9 cellular contexts compared by ENCODE assay signal in genomic region chr15:74642724-74643367, GRCh38. TPM values are rescaled to one million over a fixed set of nuclear protein-coding genes. Genes with fewer than 3 reads are reported as not detected.
A peak's percentile ranks its signal among the peaks of the same experiment; 100 is the strongest.
DNase-seq lines count a peak whose midpoint lies in the region; ATAC-seq and TF ChIP-seq lines count a peak whose summit lies in the region.
"Had no signal": no experiment of that assay in that cellular context is flagged by ENCODE, and none has a peak within 500 bp of the region (broad histone marks: within the 10 kb centered on the region; RNA-seq: fewer than 3 reads in every experiment).

No MANE protein-coding gene starts in this region.

- TF ChIP-seq CTCF in fibroblast of the aortic adventitia (IDR thresholded peaks at IDR 0.05; ENCODE audit: insufficient read depth, low read length) (no peak), prostate gland (IDR thresholded peaks at IDR 0.05) (no peak)

- ATAC-seq in HG03025 (IDR thresholded peaks at IDR 0.05; ENCODE audit: low FRiP score, unreplicated experiment) = no peak

- in situ Hi-C loops in G401 (cut with HindIII; ENCODE audit: low sequenced_read_pairs) = no loop called here

- no peaks in the 10 kb centered on the region for H3K9me3 ChIP-seq in NT2/D1 (ENCODE audit: insufficient read depth, low read length)
- no peaks in the 10 kb centered on the region for H3K9me3 ChIP-seq in prostate gland

- peaks cover 12% of the 10 kb centered on the region for H3K4me1 ChIP-seq in NT2/D1 (ENCODE audit: insufficient read depth, insufficient read length)
- H3K4me1 ChIP-seq in prostate gland (replicated peaks) = peaks cover 24% of the 10 kb centered on the region

- H3K27me3 ChIP-seq in NT2/D1 (ENCODE audit: insufficient read depth, insufficient read length) = no peaks in the 10 kb centered on the region
- no peaks in the 10 kb centered on the region for H3K27me3 ChIP-seq in prostate gland (replicated peaks; ENCODE audit: insufficient read depth)

- H3K9ac ChIP-seq in NT2/D1 (ENCODE audit: insufficient read length, low read depth) = no peak overlapping the region

- DNase-seq in GM03348 (ENCODE audit: low spot score) = peak; percentile 42
- DNase-seq in NT2/D1 (ENCODE audit: low read depth, low spot score) = peak; percentile 68
- DNase-seq in fibroblast of the aortic adventitia (ENCODE audit: low read depth) = peak; percentile 74
- peak; percentile 70 for DNase-seq in prostate gland (ENCODE audit: low spot score)
- DNase-seq in amniotic stem cell (lab: John Stamatoyannopoulos, UW) = no peak
- DNase-seq in G401 (ENCODE audit: low spot score) = no peak
- DNase-seq in stimulated activated CD8-positive, alpha-beta memory T cell treated with anti-CD3 and anti-CD28 coated beads, Interleukin-4, amount 100 ng/mL, for 48 hours = no peak
- DNase-seq: activated naive CD4-positive, alpha-beta T cell treated with anti-CD3 and anti-CD28 coated beads, Interleukin-2, amount 50 U/mL, for 16 hours had no signal

- intact Hi-C loops in prostate gland (cut with DNase I) = no loop called here

- peak overlapping the region; percentile 84 to 86 for H3K27ac ChIP-seq in prostate gland

- 11% methylated on average over 6 of the region's 6 CpGs for WGBS in prostate gland

- H3K4me3 ChIP-seq in NT2/D1 (ENCODE audit: insufficient read length, low read depth) (no peak overlapping the region), fibroblast of the aortic adventitia (ENCODE audit: low read depth, low read length) (no peak overlapping the region), prostate gland (peak overlapping the region in 1 of 2 donors; percentile 16)

- no peak for TF ChIP-seq POLR2A in prostate gland (IDR thresholded peaks at IDR 0.05)

- peaks cover 55% of the 10 kb centered on the region for H3K36me3 ChIP-seq in NT2/D1 (ENCODE audit: insufficient read depth, insufficient read length, low read length)
- H3K36me3 ChIP-seq in prostate gland = no peaks in the 10 kb centered on the region

RNA-seq across cellular contexts. Expression of gene CLK3, which starts 27.2 kb away (rescaled TPM):
- 41.5 and 52.6 TPM in 2 replicates for total RNA-seq in fibroblast of the aortic adventitia (ENCODE audit: low replicate concordance)
- total RNA-seq in prostate gland = 100 to 1,000 TPM; 140 to 180 TPM
- 18.6 and 32.8 TPM in 2 replicates for total RNA-seq in G401 (2014; rRNA removed; shearing (Covaris generic))

RNA-seq across cellular contexts. Expression of gene EDC3, which starts 53.0 kb away (rescaled TPM):
- total RNA-seq in fibroblast of the aortic adventitia (ENCODE audit: low replicate concordance) = 11.3 and 16.6 TPM in 2 replicates
- 10 to 100 TPM; 20.6 to 36.8 TPM for total RNA-seq in prostate gland
- 27.7 and 28.2 TPM in 2 replicates for total RNA-seq in G401 (2014; rRNA removed; shearing (Covaris generic))

Comparison
In these comparisons a context has a peak if more than half of its experiments do, and no peak if none do; other contexts are left out.
1. DNase-seq: peak in GM03348 (single experiment), NT2/D1 (single experiment), fibroblast of the aortic adventitia (single experiment) and prostate gland (single experiment); none in amniotic stem cell (single experiment), G401 (single experiment) and stimulated activated CD8-positive, alpha-beta memory T cell treated with anti-CD3 and anti-CD28 coated beads, Interleukin-4, amount 100 ng/mL, for 48 hours (single experiment).